ENCODE assay signal across 1 cellular context in genomic region chr13:38735655-38736440, GRCh38.
TF ChIP-seq lines count a peak whose summit lies in the region.

No MANE protein-coding gene starts in this region.

TF ChIP-seq in SK-N-SH treated with all-trans-retinoic acid at 6 μM for 48 hours, 23 proteins besides CTCF, POLR2A, EP300 and RAD21 (continued from another document):
- TF ChIP-seq PATZ1 (CRISPR knock-in tag; IDR thresholded peaks at IDR 0.05; ENCODE audit: borderline replicate concordance) (no peak), TOX (CRISPR knock-in tag; IDR thresholded peaks at IDR 0.05; ENCODE audit: borderline replicate concordance) (no peak), ARNTL (CRISPR knock-in tag; IDR thresholded peaks at IDR 0.05; ENCODE audit: borderline replicate concordance, low read depth) (no peak), GLIS3 (CRISPR knock-in tag; IDR thresholded peaks at IDR 0.05) (no peak), ESRRG (CRISPR knock-in tag; IDR thresholded peaks at IDR 0.05) (no peak), ZNF70 (CRISPR knock-in tag; IDR thresholded peaks at IDR 0.05) (no peak), ZFP3 (CRISPR knock-in tag; IDR thresholded peaks at IDR 0.05) (no peak), ZNF8 (CRISPR knock-in tag; IDR thresholded peaks at IDR 0.05) (no peak), BACH2 (CRISPR knock-in tag; IDR thresholded peaks at IDR 0.05; ENCODE audit: borderline replicate concordance) (no peak), CSRNP3 (CRISPR knock-in tag; IDR thresholded peaks at IDR 0.05) (no peak), POU6F1 (CRISPR knock-in tag; IDR thresholded peaks at IDR 0.05; ENCODE audit: borderline replicate concordance, low read depth) (no peak), TCF4 (CRISPR knock-in tag; IDR thresholded peaks at IDR 0.05; ENCODE audit: borderline replicate concordance) (no peak)
